Comparison of ENCODE assay signal across 13 cellular contexts in genomic region chr2:130389363-130389762, GRCh38.
"Had no signal": no experiment of that assay in that cellular context is flagged by ENCODE, and none has a peak within 500 bp of the region (broad histone marks: within the 10 kb centered on the region; RNA-seq: fewer than 3 reads in every experiment).

No MANE protein-coding gene starts in this region.

- H3K36me3 ChIP-seq: WERI-Rb-1 had no signal

- H2AFZ ChIP-seq: hepatocyte had no signal

- H3K4me2 ChIP-seq: hepatocyte had no signal

- H3K27ac ChIP-seq: hepatocyte, WERI-Rb-1 had no signal

- H3K79me2 ChIP-seq: hepatocyte had no signal

- ATAC-seq: effector memory CD8-positive, alpha-beta T cell; psoas muscle; right cardiac atrium; stimulated activated naive CD8-positive, alpha-beta T cell treated with anti-CD3 and anti-CD28 coated beads, Interleukin-15, amount 100 ng/mL, for 72 hours had no signal

- H3K9me3 ChIP-seq: psoas muscle, testis had no signal

- H3K4me3 ChIP-seq: hepatocyte, psoas muscle, skin epidermis, testis had no signal

- DNase-seq: activated CD4-positive, alpha-beta memory T cell treated with anti-CD3 and anti-CD28 coated beads for 36 hours; effector memory CD8-positive, alpha-beta T cell; psoas muscle; right cardiac atrium; stimulated activated CD4-positive, alpha-beta T cell treated with anti-CD3 and anti-CD28 coated beads, Interleukin-15, amount 100 ng/mL, for 24 hours; stimulated activated CD4-positive, alpha-beta T cell treated with anti-CD3 and anti-CD28 coated beads, Interleukin-2, amount 100 ng/mL, for 48 hours; stimulated activated naive CD8-positive, alpha-beta T cell treated with anti-CD3 and anti-CD28 coated beads, Interleukin-15, amount 100 ng/mL, for 72 hours; testis; WERI-Rb-1 had no signal

- H3K36me3 Mint-ChIP-seq: type B pancreatic cell had no signal

- H3K4me3 Mint-ChIP-seq: activated CD4-positive, alpha-beta memory T cell treated with anti-CD3 and anti-CD28 coated beads for 36 hours; effector memory CD8-positive, alpha-beta T cell; stimulated activated naive CD8-positive, alpha-beta T cell treated with anti-CD3 and anti-CD28 coated beads, Interleukin-15, amount 100 ng/mL, for 72 hours had no signal

- H3K9me3 Mint-ChIP-seq: activated CD4-positive, alpha-beta memory T cell treated with anti-CD3 and anti-CD28 coated beads for 36 hours; effector memory CD8-positive, alpha-beta T cell; stimulated activated naive CD8-positive, alpha-beta T cell treated with anti-CD3 and anti-CD28 coated beads, Interleukin-15, amount 100 ng/mL, for 72 hours had no signal

- H3K27me3 ChIP-seq: hepatocyte, testis had no signal

- H3K27ac Mint-ChIP-seq: activated CD4-positive, alpha-beta memory T cell treated with anti-CD3 and anti-CD28 coated beads for 36 hours; activated naive CD8-positive, alpha-beta T cell; type B pancreatic cell had no signal

- H3K27me3 Mint-ChIP-seq: effector memory CD8-positive, alpha-beta T cell had no signal
